In the genomic region with DNA sequence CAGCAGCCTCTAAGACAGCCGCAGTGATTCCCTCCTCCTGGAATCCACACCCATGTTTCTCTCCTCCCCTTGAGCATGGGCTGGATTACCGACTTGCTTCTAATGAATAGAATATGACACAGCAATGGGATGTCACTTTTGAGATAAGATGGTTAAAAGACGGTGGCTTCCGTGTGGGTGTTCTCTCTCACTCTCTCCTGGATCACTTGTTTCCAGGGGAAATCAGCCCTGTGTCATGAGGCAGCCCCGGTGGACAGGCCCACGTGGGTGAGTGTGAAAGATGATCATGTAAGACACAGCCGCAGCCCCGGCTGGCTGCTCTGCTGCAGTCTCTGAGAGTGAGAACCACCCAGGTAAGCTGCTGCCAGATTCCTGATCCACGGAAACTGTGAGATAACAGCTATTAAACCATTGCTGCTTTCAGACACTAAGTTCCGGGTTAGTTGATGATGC, we compare ENCODE assay signal across 10 cellular contexts. TPM values are rescaled to one million over a fixed set of nuclear protein-coding genes. Genes with fewer than 3 reads are reported as not detected.
DNase-seq lines count a peak whose midpoint lies in the region; ATAC-seq and TF ChIP-seq lines count a peak whose summit lies in the region.
"Had no signal": no experiment of that assay in that cellular context is flagged by ENCODE, and none has a peak within 500 bp of the region (broad histone marks: within the 10 kb centered on the region; RNA-seq: fewer than 3 reads in every experiment).

No MANE protein-coding gene starts in this region.

- H3F3A ChIP-seq in neural cell (ENCODE audit: insufficient read depth, low read length, poor library complexity, severe bottlenecking), result no peaks in the 10 kb centered on the region

- H3K9me2 ChIP-seq in neural cell (ENCODE audit: insufficient read depth, low read length), result no peaks in the 10 kb centered on the region

- H3K27me3 ChIP-seq in neural cell (ENCODE audit: insufficient read depth, low read depth, low read length), result no peaks in the 10 kb centered on the region
- H3K27me3 ChIP-seq: neutrophil had no signal

- TF ChIP-seq RAD21 in neural cell (conservative IDR thresholded peaks at IDR 0.05), result no peak

- TF ChIP-seq EP300 in neural cell (conservative IDR thresholded peaks at IDR 0.05; ENCODE audit: poor library complexity, severe bottlenecking), result no peak

- H3K79me2 ChIP-seq in neural cell (replicated peaks; ENCODE audit: insufficient read depth, low read length), result no peaks in the 10 kb centered on the region

- H3K9me3 ChIP-seq in neural cell (ENCODE audit: low read length), result no peaks in the 10 kb centered on the region
- H3K9me3 ChIP-seq: neutrophil had no signal

- DNase-seq in ELR (ENCODE audit: low read depth) (peak; percentile 33), LHCN-M2 (ENCODE audit: low read depth) (peak; percentile 6), caudate nucleus (lab: John Stamatoyannopoulos, UW) (peak in 46 of 61 donors; percentile 7 to 90 (median 52)), NCI-H446 treated with DMSO at 0.1 percent for 48 hours (lab: John Stamatoyannopoulos, UW) (no peak), superior temporal gyrus (ENCODE audit: extremely low spot score) (no peak)
- DNase-seq: erythroblast had no signal

- H3K36me3 ChIP-seq in neural cell (ENCODE audit: insufficient read depth, low read length), result no peaks in the 10 kb centered on the region
- H3K36me3 ChIP-seq: neutrophil had no signal

- TF ChIP-seq CTCF in neural cell (IDR thresholded peaks at IDR 0.05; ENCODE audit: poor library complexity, severe bottlenecking), result no peak

- no peak overlapping the region for H3K27ac ChIP-seq in caudate nucleus (ENCODE audit: low read depth, low read length)
- peak overlapping the region; percentile 18 for H3K27ac ChIP-seq in neural cell (ENCODE audit: low read length)
- H3K27ac ChIP-seq: neutrophil had no signal

- H4K20me1 ChIP-seq in neural cell (ENCODE audit: insufficient read depth), result no peaks in the 10 kb centered on the region

- ATAC-seq in GM19467 (IDR thresholded peaks at IDR 0.05; ENCODE audit: unreplicated experiment) (no peak), HG03457 (IDR thresholded peaks at IDR 0.05; ENCODE audit: unreplicated experiment) (no peak)

- peak overlapping the region; percentile 38 for H3K4me3 ChIP-seq in neural cell (ENCODE audit: low read length)

- no peak overlapping the region for H2AFZ ChIP-seq in neural cell (ENCODE audit: low read depth, low read length)

- H3K9ac ChIP-seq in neural cell (ENCODE audit: low read length), result peak overlapping the region; percentile 14

- no peak overlapping the region for H3K4me2 ChIP-seq in neural cell (ENCODE audit: low read length)

TF ChIP-seq in neural cell, 6 proteins besides CTCF, POLR2A, EP300 and RAD21:
- TF ChIP-seq SMC3 (conservative IDR thresholded peaks at IDR 0.05; ENCODE audit: poor library complexity), result no peak
- TF ChIP-seq MXI1 (conservative IDR thresholded peaks at IDR 0.05; ENCODE audit: poor library complexity, severe bottlenecking), result peak; percentile 11
- peak; percentile 18 for TF ChIP-seq POLR2AphosphoS5 (IDR thresholded peaks at IDR 0.05)

RNA-seq across cellular contexts. Expression of gene MOAP1, which starts 10.7 kb away (rescaled TPM):
- total RNA-seq in LHCN-M2 (2014; rRNA removed), result 13.3 and 13.8 TPM in 2 replicates
- 8.8 TPM for polyA plus RNA-seq in LHCN-M2 (2012)
- 224 and 225 TPM in 2 replicates for polyA plus RNA-seq in neural cell
- 132 and 136 TPM in 2 replicates for polyA minus RNA-seq in neural cell

RNA-seq across cellular contexts. Expression of gene LYSET, which starts 11.1 kb away (rescaled TPM):
- total RNA-seq in LHCN-M2 (2014; rRNA removed), result 4.7 and 6.4 TPM in 2 replicates
- 15.5 TPM for polyA plus RNA-seq in LHCN-M2 (2012)
- polyA plus RNA-seq in neural cell, result 24.0 and 27.7 TPM in 2 replicates
- 16.8 and 21.4 TPM in 2 replicates for polyA minus RNA-seq in neural cell

RNA-seq across cellular contexts. Expression of gene GON7, which starts 32.9 kb away (rescaled TPM):
- total RNA-seq in LHCN-M2 (2014; rRNA removed), result 21.4 and 28.6 TPM in 2 replicates
- 9.4 TPM for polyA plus RNA-seq in LHCN-M2 (2012)
- polyA plus RNA-seq in neural cell, result 28.2 and 30.8 TPM in 2 replicates
- 9.0 and 14.2 TPM in 2 replicates for polyA minus RNA-seq in neural cell

RNA-seq across cellular contexts. Expression of gene UBR7, which starts 33.1 kb away (rescaled TPM):
- 54.9 and 75.8 TPM in 2 replicates for total RNA-seq in LHCN-M2 (2014; rRNA removed)
- polyA plus RNA-seq in LHCN-M2 (2012), result 20.1 TPM
- polyA plus RNA-seq in neural cell, result 34.8 and 36.9 TPM in 2 replicates
- polyA minus RNA-seq in neural cell, result 50.5 and 65.5 TPM in 2 replicates

RNA-seq across cellular contexts. Expression of gene ITPK1, which starts 58.2 kb away (rescaled TPM):
- 27.5 and 27.7 TPM in 2 replicates for total RNA-seq in LHCN-M2 (2014; rRNA removed)
- polyA plus RNA-seq in LHCN-M2 (2012), result 45.8 TPM
- 65.0 and 70.9 TPM in 2 replicates for polyA plus RNA-seq in neural cell
- polyA minus RNA-seq in neural cell, result 47.7 and 63.6 TPM in 2 replicates

Comparison
In these comparisons a context has a peak if more than half of its experiments do, and no peak if none do; other contexts are left out.
1. DNase-seq: peak in ELR (single experiment), LHCN-M2 (single experiment) and caudate nucleus (46 of 61); none in NCI-H446 treated with DMSO at 0.1 percent for 48 hours (single experiment) and superior temporal gyrus (single experiment).